In genomic region chr12:76240281-76240680, GRCh38 we compare ENCODE assay signal across 16 cellular contexts.
DNase-seq lines count a peak whose midpoint lies in the region; ATAC-seq, FAIRE-seq and TF ChIP-seq lines count a peak whose summit lies in the region.
"Had no signal": no experiment of that assay in that cellular context is flagged by ENCODE, and none has a peak within 500 bp of the region (broad histone marks: within the 10 kb centered on the region; RNA-seq: fewer than 3 reads in every experiment).

No MANE protein-coding gene starts in this region.

- no peak overlapping the region for H3K4me3 ChIP-seq in liver (ENCODE audit: low read depth in 1 of 3, low read length in 3 of 3)
- no peak overlapping the region for H3K4me3 ChIP-seq in HepG2 (replicated peaks in 1 of 3; ENCODE audit: insufficient read depth in 1 of 3, low read depth in 2 of 3, low read length in 3 of 3)
- H3K4me3 ChIP-seq in fibroblast of villous mesenchyme (ENCODE audit: low read depth, low read length): no peak overlapping the region
- H3K4me3 ChIP-seq: BLaER1 treated with 17β-estradiol and CSF1 and Interleukin-3, amounts not matched to agents 10 nM and 100 nM had no signal

- TF ChIP-seq POLR2A in HepG2 (IDR thresholded peaks at IDR 0.05; ENCODE audit: insufficient read depth in 1 of 2, low read depth in 2 of 2, low read length in 2 of 2): no peak

- H3K79me2 ChIP-seq in HepG2 (ENCODE audit: insufficient read depth, low read length): no peaks in the 10 kb centered on the region

- no peaks in the 10 kb centered on the region for H3K4me1 Mint-ChIP-seq in WTC11
- H3K4me1 Mint-ChIP-seq: H9 had no signal

- POLR2A ChIA-PET in HepG2 (lab: Yijun Ruan, JAX): no interaction called here
- POLR2A ChIA-PET in WTC11 (lab: Charles Lee): no interaction called here

- H3K27ac ChIP-seq in liver (ENCODE audit: low read depth in 1 of 2, low read length in 2 of 2) (no peak overlapping the region), HepG2 (ENCODE audit: extremely low read length, insufficient read depth, low read length) (no peak overlapping the region)
- H3K27ac ChIP-seq: 22Rv1; BLaER1 treated with 17β-estradiol and CSF1 and Interleukin-3, amounts not matched to agents 10 nM and 100 nM had no signal

- no peaks in the 10 kb centered on the region for H4K20me1 ChIP-seq in HepG2 (ENCODE audit: insufficient read depth, low read length)
- H4K20me1 ChIP-seq: BLaER1 treated with 17β-estradiol and CSF1 and Interleukin-3, amounts not matched to agents 10 nM and 100 nM had no signal

- TF ChIP-seq EP300 in HepG2 (IDR thresholded peaks at IDR 0.05; ENCODE audit: low read depth in 2 of 2, low read length in 2 of 2) (no peak), HepG2 (CRISPR knock-in tag; IDR thresholded peaks at IDR 0.05; ENCODE audit: borderline replicate concordance) (no peak)

- DNase-seq in HepG2 (ENCODE audit: low spot score) (no peak), fibroblast of villous mesenchyme (ENCODE audit: low read depth) (peak; percentile 61), myocyte (ENCODE audit: low read depth) (peak; percentile 57), NK-92 (lab: John Stamatoyannopoulos, UW; ENCODE audit: unreplicated experiment) (no peak), WTC11 (ENCODE audit: low spot score) (no peak), cerebellar nuclear complex (lab: John Stamatoyannopoulos, UW) (no peak)
- DNase-seq: CD4-positive, alpha-beta T cell; DMS79; EL; GDM1; GOT3; H9 had no signal

- no peaks in the 10 kb centered on the region for H3K36me3 Mint-ChIP-seq in WTC11

- no peak overlapping the region for H2AFZ ChIP-seq in HepG2 (ENCODE audit: low read length)

- H3K36me3 ChIP-seq in liver (ENCODE audit: control insufficient read depth in 4 of 4, insufficient read depth in 3 of 4, low read depth in 1 of 4, low read length in 3 of 4): no peaks in the 10 kb centered on the region
- H3K36me3 ChIP-seq in HepG2 (replicated peaks in 1 of 2; ENCODE audit: control insufficient read depth in 1 of 2, insufficient read depth in 2 of 2, low read length in 2 of 2): no peaks in the 10 kb centered on the region
- H3K36me3 ChIP-seq: BLaER1 treated with 17β-estradiol and CSF1 and Interleukin-3, amounts not matched to agents 10 nM and 100 nM had no signal

- FAIRE-seq in HepG2 (lab: Jason Lieb, UNC): no peak
- FAIRE-seq: GM12892 had no signal

- H3K27me3 Mint-ChIP-seq in WTC11 (ENCODE audit: low read depth): no peaks in the 10 kb centered on the region
- H3K27me3 Mint-ChIP-seq: CD4-positive, alpha-beta T cell had no signal

- WGBS in liver: 49% methylated on average over 6 of the region's 6 CpGs
- WGBS in HepG2 (ENCODE audit: low lambda C conversion rate): 36% methylated on average over 5 of the region's 6 CpGs

- H3K9ac ChIP-seq in liver (ENCODE audit: low read depth in 1 of 2, low read length in 2 of 2) (no peak overlapping the region), HepG2 (ENCODE audit: insufficient read depth, low read depth, low read length) (no peak overlapping the region)
- H3K9ac ChIP-seq: BLaER1 treated with 17β-estradiol and CSF1 and Interleukin-3, amounts not matched to agents 10 nM and 100 nM had no signal

- no peak overlapping the region for H3K4me2 ChIP-seq in HepG2 (ENCODE audit: low read depth, low read length)
- H3K4me2 ChIP-seq: BLaER1 treated with 17β-estradiol and CSF1 and Interleukin-3, amounts not matched to agents 10 nM and 100 nM had no signal

- TF ChIP-seq CTCF in liver (IDR thresholded peaks at IDR 0.05; ENCODE audit: low read depth, low read length, missing input control) (no peak), HepG2 (CRISPR knock-in tag; IDR thresholded peaks at IDR 0.05) (no peak), fibroblast of villous mesenchyme (IDR thresholded peaks at IDR 0.05; ENCODE audit: insufficient read depth, low read depth, low read length) (no peak), WTC11 (IDR thresholded peaks at IDR 0.05) (no peak)

- peaks cover 7 to 31% (median 27%) of the 10 kb centered on the region in 4 donors for H3K4me1 ChIP-seq in liver (ENCODE audit: control insufficient read depth in 4 of 4, insufficient read depth in 4 of 4, low read length in 3 of 4)
- 0 out of 2 replicates have a peak, but pooled peaks cover 5% of the 10 kb centered on the region for H3K4me1 ChIP-seq in HepG2 (ENCODE audit: insufficient read depth, low read length)
- H3K4me1 ChIP-seq: BLaER1 treated with 17β-estradiol and CSF1 and Interleukin-3, amounts not matched to agents 10 nM and 100 nM had no signal

- no peak overlapping the region for H3K4me3 Mint-ChIP-seq in WTC11
- H3K4me3 Mint-ChIP-seq: CD4-positive, alpha-beta T cell; H9 had no signal

- no peaks in the 10 kb centered on the region for H3K9me3 ChIP-seq in liver (ENCODE audit: control insufficient read depth in 4 of 4, low read length in 3 of 4)
- H3K9me3 ChIP-seq in HepG2 (ENCODE audit: low read length): no peaks in the 10 kb centered on the region
- H3K9me3 ChIP-seq: BLaER1 treated with 17β-estradiol and CSF1 and Interleukin-3, amounts not matched to agents 10 nM and 100 nM had no signal

- intact Hi-C loops in HepG2 (cut with micrococcal nuclease; ENCODE audit: unreplicated experiment): no loop called here

- no peaks in the 10 kb centered on the region for H3K27me3 ChIP-seq in liver (ENCODE audit: control insufficient read depth in 4 of 4, insufficient read depth in 4 of 4, low read length in 3 of 4)
- H3K27me3 ChIP-seq in HepG2 (ENCODE audit: control insufficient read depth in 1 of 2, insufficient read depth in 2 of 2, low read length in 2 of 2): no peaks in the 10 kb centered on the region
- H3K27me3 ChIP-seq: BLaER1 treated with 17β-estradiol and CSF1 and Interleukin-3, amounts not matched to agents 10 nM and 100 nM had no signal

- CTCF ChIA-PET in HepG2 (lab: Yijun Ruan, JAX; ENCODE audit: low intra/inter-chr PET ratio, low total read pairs) (no interaction called here), WTC11 (lab: Charles Lee) (no interaction called here)

- ATAC-seq in HepG2 (no peak), WTC11 (no peak)

- H3K27ac Mint-ChIP-seq in WTC11: no peak overlapping the region
- H3K27ac Mint-ChIP-seq: CD4-positive, alpha-beta T cell; H9 had no signal

- H3K9me3 Mint-ChIP-seq in WTC11: peaks cover 10% of the 10 kb centered on the region
- H3K9me3 Mint-ChIP-seq: CD4-positive, alpha-beta T cell had no signal

- BruUV-seq in HepG2 (replicated peaks; lab: Mats Ljungman, UMichigan): no TSS peak

- TF ChIP-seq RAD21 in liver (IDR thresholded peaks at IDR 0.05): peak; percentile 18 to 48
- no peak for TF ChIP-seq RAD21 in HepG2 (CRISPR knock-in tag; IDR thresholded peaks at IDR 0.05)

- in situ Hi-C loops in HepG2 (cut with HindIII; ENCODE audit: extremely low pct_ligation_motif_present, low pct_unique_long_range_greater_than_20kb): no loop called here

TF ChIP-seq in liver, 16 proteins besides CTCF, POLR2A, EP300 and RAD21 (continues in another document):
- TF ChIP-seq RXRA (IDR thresholded peaks at IDR 0.05) (peak; percentile 46 to 77), ATF3 (IDR thresholded peaks at IDR 0.05) (no peak), EGR1 (IDR thresholded peaks at IDR 0.05; ENCODE audit: low read depth in 2 of 2) (no peak), FOXA2 (IDR thresholded peaks at IDR 0.05) (no peak), YY1 (IDR thresholded peaks at IDR 0.05) (peak; percentile 34), SP1 (IDR thresholded peaks at IDR 0.05) (peak; percentile 77), GABPA (IDR thresholded peaks at IDR 0.05 in 1 of 2, conservative IDR thresholded peaks at IDR 0.05 in 1 of 2) (no peak)

TF ChIP-seq in HepG2, 621 proteins besides CTCF, POLR2A, EP300 and RAD21:
- TF ChIP-seq CEBPB (IDR thresholded peaks at IDR 0.05; ENCODE audit: borderline replicate concordance, low read depth, low read length) (no peak), IRX3 (CRISPR knock-in tag; IDR thresholded peaks at IDR 0.05; ENCODE audit: borderline replicate concordance, low read depth) (no peak), SSRP1 (CRISPR knock-in tag; IDR thresholded peaks at IDR 0.05) (no peak), TOE1 (CRISPR knock-in tag; IDR thresholded peaks at IDR 0.05) (no peak), ZSCAN20 (CRISPR knock-in tag; IDR thresholded peaks at IDR 0.05; ENCODE audit: borderline replicate concordance) (no peak), E2F1 (CRISPR knock-in tag; IDR thresholded peaks at IDR 0.05) (no peak), SMYD3 (CRISPR knock-in tag; IDR thresholded peaks at IDR 0.05) (no peak), POLR2AphosphoS2 (IDR thresholded peaks at IDR 0.05; ENCODE audit: low read depth, low read length) (no peak)

TF ChIP-seq in WTC11, 78 proteins besides CTCF, POLR2A, EP300 and RAD21 (continues in another document):
- no peak for TF ChIP-seq STAT6 (CRISPR knock-in tag; conservative IDR thresholded peaks at IDR 0.05; ENCODE audit: low read depth)
- no peak for TF ChIP-seq CBFB (CRISPR knock-in tag; IDR thresholded peaks at IDR 0.05; ENCODE audit: low read depth)
- TF ChIP-seq MXD4 (CRISPR knock-in tag; IDR thresholded peaks at IDR 0.05; ENCODE audit: borderline replicate concordance): no peak
- no peak for TF ChIP-seq GTF2I (CRISPR knock-in tag; conservative IDR thresholded peaks at IDR 0.05)
- TF ChIP-seq CREM (CRISPR knock-in tag; IDR thresholded peaks at IDR 0.05): no peak
- TF ChIP-seq NFYB (CRISPR knock-in tag; conservative IDR thresholded peaks at IDR 0.05; ENCODE audit: low read depth): no peak

Comparison
In these comparisons a context has a peak if more than half of its experiments do, and no peak if none do; other contexts are left out.
1. DNase-seq: peak in fibroblast of villous mesenchyme (single experiment) and myocyte (single experiment); none in HepG2 (single experiment), NK-92 (single experiment), WTC11 (single experiment) and cerebellar nuclear complex (0 of 2).